Comparison of ENCODE assay signal across 20 cellular contexts in genomic region chr12:47940773-47941474, GRCh38. TPM values are rescaled to one million over a fixed set of nuclear protein-coding genes. Genes with fewer than 3 reads are reported as not detected.
DNase-seq lines count a peak whose midpoint lies in the region; ATAC-seq, FAIRE-seq and TF ChIP-seq lines count a peak whose summit lies in the region.
"Had no signal": no experiment of that assay in that cellular context is flagged by ENCODE, and none has a peak within 500 bp of the region (broad histone marks: within the 10 kb centered on the region; RNA-seq: fewer than 3 reads in every experiment).

No MANE protein-coding gene starts in this region.

- peaks cover 39 to 68% (median 61%) of the 10 kb centered on the region in 10 experiments for H3K4me1 ChIP-seq in BLaER1 treated with 17β-estradiol and CSF1 and Interleukin-3, amounts not matched to agents 10 nM and 100 nM
- H3K4me1 ChIP-seq in IMR-90 (ENCODE audit: control insufficient read depth, insufficient read depth, low read length) (peaks cover 3% of the 10 kb centered on the region), kidney (ENCODE audit: control insufficient read depth in 1 of 2, insufficient read depth in 1 of 2, low read depth in 1 of 2, low read length in 2 of 2) (peaks cover 11 to 27% of the 10 kb centered on the region in 2 donors), neural progenitor cell (no peaks in the 10 kb centered on the region), hepatocyte (ENCODE audit: insufficient read depth) (no peaks in the 10 kb centered on the region)

- no peak for TF ChIP-seq POLR2A in IMR-90 (IDR thresholded peaks at IDR 0.05; ENCODE audit: low read depth, low read length)

- H3K9me1 ChIP-seq in IMR-90 (ENCODE audit: insufficient read depth, low read length) = peaks cover 10% of the 10 kb centered on the region; the same call in 1 of the 2 replicates

- intact Hi-C loops in IMR-90 (cut with micrococcal nuclease) (no loop called here), kidney (cut with DNase I) (no loop called here)

- BruUV-seq in IMR-90 (replicated peaks; lab: Mats Ljungman, UMichigan) = no TSS peak

- FAIRE-seq in kidney (lab: Jason Lieb, UNC) = no peak
- FAIRE-seq: A204.1 had no signal

- no peak overlapping the region for H2BK120ac ChIP-seq in IMR-90 (ENCODE audit: low read depth, low read length)

- no peak overlapping the region for H3K18ac ChIP-seq in IMR-90 (ENCODE audit: low read depth, low read length)

- peaks cover 4% of the 10 kb centered on the region for H3K27me3 Mint-ChIP-seq in neural progenitor cell (ENCODE audit: insufficient read depth, low read depth)
- peaks cover 13% of the 10 kb centered on the region for H3K27me3 Mint-ChIP-seq in glutamatergic neuron (ENCODE audit: unreplicated experiment)

- H2BK20ac ChIP-seq in IMR-90 (ENCODE audit: low read depth, low read length) = no peak overlapping the region

- no peak overlapping the region for H4K91ac ChIP-seq in IMR-90 (ENCODE audit: insufficient read depth, low read depth, low read length)

- no peak for TF ChIP-seq RAD21 in IMR-90 (IDR thresholded peaks at IDR 0.05; ENCODE audit: low read length)

- peaks cover 0 to 27% (median 0%) of the 10 kb centered on the region in 11 experiments; a peak in 7 of 22 replicates for H3K27me3 ChIP-seq in BLaER1 treated with 17β-estradiol and CSF1 and Interleukin-3, amounts not matched to agents 10 nM and 100 nM
- H3K27me3 ChIP-seq in IMR-90 (ENCODE audit: control insufficient read depth, insufficient read depth, low read length) = peaks cover 14% of the 10 kb centered on the region
- H3K27me3 ChIP-seq in neural progenitor cell = peaks cover 8% of the 10 kb centered on the region
- H3K27me3 ChIP-seq in hepatocyte = no peaks in the 10 kb centered on the region

- H3K79me2 ChIP-seq in neural progenitor cell (ENCODE audit: low read depth) (no peaks in the 10 kb centered on the region), hepatocyte (no peaks in the 10 kb centered on the region)

- peak overlapping the region; percentile 43; the same call in 1 of the 2 replicates for H2AK5ac ChIP-seq in IMR-90 (ENCODE audit: low read depth, low read length)

- no peak overlapping the region for H2BK15ac ChIP-seq in IMR-90 (ENCODE audit: low read depth, low read length)

- H2BK5ac ChIP-seq in IMR-90 (ENCODE audit: low read depth, low read length, poor library complexity, severe bottlenecking) = no peak overlapping the region

- H4K5ac ChIP-seq in IMR-90 (ENCODE audit: low read depth, low read length) = no peak overlapping the region

- H3K4me3 ChIP-seq in BLaER1 treated with 17β-estradiol and CSF1 and Interleukin-3, amounts not matched to agents 10 nM and 100 nM = no peak overlapping the region
- H3K4me3 ChIP-seq in IMR-90 (ENCODE audit: insufficient read depth, low read depth, low read length) (no peak overlapping the region), kidney (ENCODE audit: low read length in 2 of 2) (peak overlapping the region in 1 of 2 donors; percentile 54), neural progenitor cell (no peak overlapping the region), hepatocyte (no peak overlapping the region)
- H3K4me3 ChIP-seq: PC-9, SJCRH30 had no signal

- H3K79me1 ChIP-seq in IMR-90 (ENCODE audit: low read depth in 1 of 2, low read length in 2 of 2) = no peaks in the 10 kb centered on the region

- DNase-seq in IMR-90 = no peak
- DNase-seq in kidney = no peak
- no peak for DNase-seq in neural progenitor cell (ENCODE audit: low spot score)
- no peak for DNase-seq in GF-D8 (lab: John Stamatoyannopoulos, UW)
- DNase-seq in activated T-cell treated with anti-CD3 and anti-CD28 coated beads for 4 hours = no peak
- DNase-seq in glutamatergic neuron = no peak
- no peak for DNase-seq in hepatocyte (ENCODE audit: low spot score)
- DNase-seq: EL, MM.1S, NCI-H1092 treated with DMSO at 0.1 percent for 48 hours, NCI-H146, NCI-H2029 treated with DMSO at 0.1 percent for 48 hours, NCI-H2171, NCI-H526, PC-9, SJCRH30 had no signal

- H3K4me1 Mint-ChIP-seq in neural progenitor cell (peaks cover 9% of the 10 kb centered on the region), glutamatergic neuron (ENCODE audit: low read depth, unreplicated experiment) (no peaks in the 10 kb centered on the region)

- 86% methylated on average over 4 of the region's 10 CpGs; no CpG with 5 or more reads in 1 of the 2 experiments for WGBS in IMR-90 (ENCODE audit: extremely low coverage in 2 of 2, insufficient read length in 1 of 2), 2 experiments
- 94% methylated on average over 10 of the region's 10 CpGs for WGBS in hepatocyte (ENCODE audit: low lambda C conversion rate, missing lambda C conversion rate)

- H2AK9ac ChIP-seq in IMR-90 (replicated peaks; ENCODE audit: low read depth, low read length, poor library complexity) = no peak overlapping the region

- H3K14ac ChIP-seq in IMR-90 (replicated peaks; ENCODE audit: low read depth, low read length) = no peak overlapping the region

- H3K27ac ChIP-seq in BLaER1 treated with 17β-estradiol and CSF1 and Interleukin-3, amounts not matched to agents 10 nM and 100 nM = peak overlapping the region in 3 of 11 experiments; percentile 30 to 38 (median 36); a peak in 3 of 22 replicates
- no peak overlapping the region for H3K27ac ChIP-seq in IMR-90 (ENCODE audit: insufficient read depth, low read length)
- H3K27ac ChIP-seq in kidney (ENCODE audit: low read depth in 2 of 2, low read length in 2 of 2) = peak overlapping the region; percentile 33 to 55
- H3K27ac ChIP-seq in neural progenitor cell = no peak overlapping the region
- H3K27ac ChIP-seq in hepatocyte = no peak overlapping the region
- H3K27ac ChIP-seq: PC-9, SJCRH30 had no signal

- POLR2A ChIA-PET in IMR-90 (lab: Charles Lee; ENCODE audit: unreplicated experiment) = no interaction called here

- CTCF ChIA-PET in IMR-90 (lab: Yijun Ruan, JAX) = interaction anchor here (0.6 kb wide), 1 partner anchor 729 kb away, joined by 3 read pairs; no protein-coding TSS in a partner anchor

- no peaks in the 10 kb centered on the region for H3K9me2 ChIP-seq in hepatocyte (replicated peaks; ENCODE audit: insufficient read depth)

- dilution Hi-C loops in IMR-90 (cut with HindIII; ENCODE audit: low sequenced_read_pairs, unreplicated experiment) = no loop called here

- H3K4me2 ChIP-seq in BLaER1 treated with 17β-estradiol and CSF1 and Interleukin-3, amounts not matched to agents 10 nM and 100 nM = peak overlapping the region; percentile 82 to 99 (median 93)
- H3K4me2 ChIP-seq in IMR-90 (ENCODE audit: low read depth, low read length) (no peak overlapping the region), neural progenitor cell (no peak overlapping the region), hepatocyte (no peak overlapping the region)
- H3K4me2 ChIP-seq: PC-9 had no signal

- H4K8ac ChIP-seq in IMR-90 (ENCODE audit: low read depth in 2 of 2, low read length in 2 of 2) = no peak overlapping the region

- H3K36me3 Mint-ChIP-seq in neural progenitor cell = no peaks in the 10 kb centered on the region
- H3K36me3 Mint-ChIP-seq in glutamatergic neuron (ENCODE audit: unreplicated experiment) = no peaks in the 10 kb centered on the region
- H3K36me3 Mint-ChIP-seq: CD8-positive, alpha-beta T cell had no signal

- TF ChIP-seq CTCF in IMR-90 (conservative IDR thresholded peaks at IDR 0.05; ENCODE audit: low read depth, low read length) = no peak
- TF ChIP-seq CTCF in kidney (IDR thresholded peaks at IDR 0.05; ENCODE audit: borderline replicate concordance, extremely low read depth, insufficient read depth) = no peak
- no peak for TF ChIP-seq CTCF in neural progenitor cell (IDR thresholded peaks at IDR 0.05)
- TF ChIP-seq CTCF in glutamatergic neuron (IDR thresholded peaks at IDR 0.05; ENCODE audit: partially characterized antibody, unreplicated experiment) = no peak
- no peak for TF ChIP-seq CTCF in hepatocyte (IDR thresholded peaks at IDR 0.05; ENCODE audit: poor library complexity)

- H3K4ac ChIP-seq in IMR-90 (ENCODE audit: low read depth, low read length) = no peak overlapping the region

- ATAC-seq in IMR-90 (ENCODE audit: low read depth) = no peak
- ATAC-seq: CD8-positive, alpha-beta T cell; HCT116 had no signal

- no peak overlapping the region for H3K4me3 Mint-ChIP-seq in neural progenitor cell
- H3K4me3 Mint-ChIP-seq in glutamatergic neuron (ENCODE audit: unreplicated experiment) = no peak overlapping the region
- H3K4me3 Mint-ChIP-seq: CD8-positive, alpha-beta T cell had no signal

- H2AFZ ChIP-seq in IMR-90 (replicated peaks; ENCODE audit: low read length, poor library complexity) = no peak overlapping the region
- peak overlapping the region; percentile 50 for H2AFZ ChIP-seq in neural progenitor cell (replicated peaks)
- no peak overlapping the region for H2AFZ ChIP-seq in hepatocyte
- H2AFZ ChIP-seq: PC-9 had no signal

- H4K20me1 ChIP-seq in BLaER1 treated with 17β-estradiol and CSF1 and Interleukin-3, amounts not matched to agents 10 nM and 100 nM = peaks cover 0 to 9% (median 0%) of the 10 kb centered on the region in 11 experiments; a peak in 1 of 22 replicates
- H4K20me1 ChIP-seq in IMR-90 (ENCODE audit: insufficient read depth, low read length) (no peaks in the 10 kb centered on the region; the same call in 1 of the 2 replicates), neural progenitor cell (ENCODE audit: low read depth) (no peaks in the 10 kb centered on the region), hepatocyte (ENCODE audit: insufficient read depth, poor library complexity, severe bottlenecking) (no peaks in the 10 kb centered on the region)

- H3K9me3 Mint-ChIP-seq in neural progenitor cell = no peaks in the 10 kb centered on the region
- peaks cover 9% of the 10 kb centered on the region for H3K9me3 Mint-ChIP-seq in glutamatergic neuron (ENCODE audit: unreplicated experiment)
- H3K9me3 Mint-ChIP-seq: CD8-positive, alpha-beta T cell had no signal

- H3K56ac ChIP-seq in IMR-90 (ENCODE audit: extremely low read depth, insufficient read depth, low read length) = no peak overlapping the region

- no peaks in the 10 kb centered on the region for H3F3A ChIP-seq in neural progenitor cell (ENCODE audit: low read depth)

- H3K27ac Mint-ChIP-seq in neural progenitor cell (no peak overlapping the region), glutamatergic neuron (ENCODE audit: unreplicated experiment) (no peak overlapping the region)
- H3K27ac Mint-ChIP-seq: CD8-positive, alpha-beta T cell had no signal

- H3K36me3 ChIP-seq in BLaER1 treated with 17β-estradiol and CSF1 and Interleukin-3, amounts not matched to agents 10 nM and 100 nM = no peaks in the 10 kb centered on the region
- H3K36me3 ChIP-seq in IMR-90 (ENCODE audit: control insufficient read depth, insufficient read depth, low read length) (no peaks in the 10 kb centered on the region), kidney (ENCODE audit: control insufficient read depth in 1 of 2, insufficient read depth in 2 of 2, low read length in 2 of 2) (no peaks in the 10 kb centered on the region), neural progenitor cell (no peaks in the 10 kb centered on the region), hepatocyte (replicated peaks; ENCODE audit: insufficient read depth, low read depth) (no peaks in the 10 kb centered on the region)
- H3K36me3 ChIP-seq: SJCRH30 had no signal

- no peak overlapping the region for H3K23ac ChIP-seq in IMR-90 (ENCODE audit: low read depth, low read length)

- no peaks in the 10 kb centered on the region for H3K9me3 ChIP-seq in BLaER1 treated with 17β-estradiol and CSF1 and Interleukin-3, amounts not matched to agents 10 nM and 100 nM (replicated peaks in 1 of 11)
- H3K9me3 ChIP-seq in IMR-90 (ENCODE audit: control insufficient read depth, insufficient read depth, low read length) (no peaks in the 10 kb centered on the region), kidney (ENCODE audit: control insufficient read depth in 1 of 2, low read length in 2 of 2) (no peaks in the 10 kb centered on the region), neural progenitor cell (ENCODE audit: low read depth) (no peaks in the 10 kb centered on the region), hepatocyte (ENCODE audit: low read depth) (no peaks in the 10 kb centered on the region)
- H3K9me3 ChIP-seq: SJCRH30 had no signal

- peak overlapping the region in 2 of 11 experiments; percentile 51 to 61; a peak in 2 of 22 replicates for H3K9ac ChIP-seq in BLaER1 treated with 17β-estradiol and CSF1 and Interleukin-3, amounts not matched to agents 10 nM and 100 nM
- H3K9ac ChIP-seq in IMR-90 (ENCODE audit: low read depth, low read length) = no peak overlapping the region
- no peak overlapping the region for H3K9ac ChIP-seq in kidney (ENCODE audit: low read length in 2 of 2)
- H3K9ac ChIP-seq in neural progenitor cell = no peak overlapping the region

- in situ Hi-C loops in IMR-90 (cut with MboI; ENCODE audit: low sequenced_read_pairs) = no loop called here

RNA-seq across cellular contexts. Expression of gene TMEM106C, which starts 22.5 kb away (rescaled TPM):
- total RNA-seq in IMR-90 (2012; rRNA removed) (63.9 and 72.1 TPM in 2 replicates), kidney (51.7 TPM), neural progenitor cell (ENCODE audit: low replicate concordance) (87.5 and 115 TPM in 2 replicates), glutamatergic neuron (ENCODE audit: unreplicated experiment) (24.0 TPM), hepatocyte (113 and 124 TPM in 2 replicates)
- polyA plus RNA-seq in IMR-90 (2012; rRNA removed) (66.4 and 74.6 TPM in 2 replicates), kidney (ENCODE audit: insufficient read depth, low read depth, low replicate concordance) (126 TPM), hepatocyte (98.1 and 101 TPM in 2 replicates)
- polyA plus RNA-seq in IMR-90 (2012; cell fraction: cytosol; rRNA removed) = 27.2 and 37.7 TPM in 2 replicates
- polyA plus RNA-seq in IMR-90 (2012; cell fraction: nucleus; rRNA removed; ENCODE audit: low replicate concordance) = 34.4 and 64.6 TPM in 2 replicates

RNA-seq across cellular contexts. Expression of gene VDR, which starts 36.1 kb away (rescaled TPM):
- total RNA-seq in IMR-90 (2012; rRNA removed) (3.9 and 5.4 TPM in 2 replicates), kidney (14.8 TPM), neural progenitor cell (ENCODE audit: low replicate concordance) (0.09 TPM in 1 of 2 replicates, not detected in the other), glutamatergic neuron (ENCODE audit: unreplicated experiment) (not detected), hepatocyte (2.6 and 3.2 TPM in 2 replicates)
- polyA plus RNA-seq in IMR-90 (2012; rRNA removed) (8.5 and 10.8 TPM in 2 replicates), kidney (ENCODE audit: insufficient read depth, low read depth, low replicate concordance) (19.1 TPM), hepatocyte (4.9 and 6.1 TPM in 2 replicates)
- 6.0 and 8.5 TPM in 2 replicates for polyA plus RNA-seq in IMR-90 (2012; cell fraction: cytosol; rRNA removed)
- 6.6 and 12.7 TPM in 2 replicates for polyA plus RNA-seq in IMR-90 (2012; cell fraction: nucleus; rRNA removed; ENCODE audit: low replicate concordance)

Comparison
In these comparisons a context has a peak if more than half of its experiments do, and no peak if none do; other contexts are left out.
1. H3K27ac ChIP-seq: peak in kidney (2 of 2); none in IMR-90 (single experiment), neural progenitor cell (single experiment) and hepatocyte (single experiment).
2. H3K4me2 ChIP-seq: peak in BLaER1 treated with 17β-estradiol and CSF1 and Interleukin-3, amounts not matched to agents 10 nM and 100 nM (11 of 11); none in IMR-90 (single experiment), neural progenitor cell (single experiment) and hepatocyte (single experiment).